In genomic region chr17:28347261-28347891, GRCh38 we compare ENCODE assay signal across 10 cellular contexts. TPM values are rescaled to one million over a fixed set of nuclear protein-coding genes. Genes with fewer than 3 reads are reported as not detected.
DNase-seq lines count a peak whose midpoint lies in the region; ATAC-seq, FAIRE-seq and TF ChIP-seq lines count a peak whose summit lies in the region.
"Had no signal": no experiment of that assay in that cellular context is flagged by ENCODE, and none has a peak within 500 bp of the region (broad histone marks: within the 10 kb centered on the region; RNA-seq: fewer than 3 reads in every experiment).

No MANE protein-coding gene starts in this region.

- H3K4me3 Mint-ChIP-seq in MCF 10A (ENCODE audit: unreplicated experiment) (no peak overlapping the region), mesothelial cell of epicardium (no peak overlapping the region)
- H3K4me3 Mint-ChIP-seq: CD4-positive, alpha-beta T cell had no signal

- ATAC-seq in HepG2 = no peak; the same call in 1 of the 3 replicates
- ATAC-seq in HG03175 (IDR thresholded peaks at IDR 0.05; ENCODE audit: unreplicated experiment) = no peak

- WGBS in HepG2 (ENCODE audit: low lambda C conversion rate) = 97% methylated on average over 5 of the region's 8 CpGs
- WGBS in thyroid gland, 2 donors = 85 to 86% methylated on average over 5 to 8 of the region's 8 CpGs

- no peak for TF ChIP-seq CTCF in MCF 10A (IDR thresholded peaks at IDR 0.05; ENCODE audit: unreplicated experiment)
- TF ChIP-seq CTCF in HepG2 (CRISPR knock-in tag; IDR thresholded peaks at IDR 0.05) = no peak
- TF ChIP-seq CTCF in mesothelial cell of epicardium (IDR thresholded peaks at IDR 0.05; ENCODE audit: unreplicated experiment) = no peak
- TF ChIP-seq CTCF in thyroid gland (IDR thresholded peaks at IDR 0.05) = no peak

- no peak overlapping the region for H2AFZ ChIP-seq in HepG2 (ENCODE audit: low read length)

- peak overlapping the region; percentile 21; the same call in 1 of the 2 replicates for H3K4me2 ChIP-seq in HepG2 (ENCODE audit: low read depth, low read length)

- H3K27ac Mint-ChIP-seq in MCF 10A (ENCODE audit: low read depth, unreplicated experiment) (peak overlapping the region; percentile 54), mesothelial cell of epicardium (no peak overlapping the region)

- H3K27me3 ChIP-seq in HepG2 (ENCODE audit: control insufficient read depth in 1 of 2, insufficient read depth in 2 of 2, low read length in 2 of 2) (no peaks in the 10 kb centered on the region), thyroid gland (no peaks in the 10 kb centered on the region)

- POLR2A ChIA-PET in MCF 10A (lab: Yijun Ruan, JAX) = interaction anchor here (0.7 to 5.8 kb wide), 21 partner anchors 9 to 148 kb away, joined by 3 to 85 read pairs (median 4); partner anchors contain the start of genes IFT20, POLDIP2, TMEM97 and TNFAIP1
- POLR2A ChIA-PET in HepG2 (lab: Yijun Ruan, JAX) = interaction anchor here (0.9 to 5.7 kb wide), 9 partner anchors 10 to 141 kb away, joined by 3 to 68 read pairs (median 7); partner anchors contain the start of genes IFT20, POLDIP2, SLC46A1 and TMEM97

- no peaks in the 10 kb centered on the region for H3K79me2 ChIP-seq in HepG2 (ENCODE audit: insufficient read depth, low read length)

- H3K4me3 ChIP-seq in HepG2 (replicated peaks in 1 of 3; ENCODE audit: insufficient read depth in 1 of 3, low read depth in 2 of 3, low read length in 3 of 3) = no peak overlapping the region
- H3K4me3 ChIP-seq in thyroid gland (replicated peaks in 1 of 3) = no peak overlapping the region
- H3K4me3 ChIP-seq: lung had no signal

- no peaks in the 10 kb centered on the region for H4K20me1 ChIP-seq in HepG2 (ENCODE audit: insufficient read depth, low read length)

- TF ChIP-seq POLR2A in HepG2 (IDR thresholded peaks at IDR 0.05; ENCODE audit: insufficient read depth in 1 of 2, low read depth in 2 of 2, low read length in 2 of 2) (no peak), thyroid gland (IDR thresholded peaks at IDR 0.05) (no peak)

- H3K9me3 ChIP-seq in HepG2 (ENCODE audit: low read length) (no peaks in the 10 kb centered on the region), thyroid gland (no peaks in the 10 kb centered on the region)

- H3K27me3 Mint-ChIP-seq in MCF 10A (ENCODE audit: insufficient read depth, unreplicated experiment) = no peaks in the 10 kb centered on the region
- H3K27me3 Mint-ChIP-seq in mesothelial cell of epicardium (ENCODE audit: low read depth) = no peaks in the 10 kb centered on the region
- H3K27me3 Mint-ChIP-seq: CD4-positive, alpha-beta T cell had no signal

- TF ChIP-seq RAD21 in HepG2 (CRISPR knock-in tag; IDR thresholded peaks at IDR 0.05) = no peak

- H3K4me1 Mint-ChIP-seq in MCF 10A (ENCODE audit: insufficient read depth, unreplicated experiment) (peaks cover 12% of the 10 kb centered on the region), mesothelial cell of epicardium (no peaks in the 10 kb centered on the region)

- H3K36me3 ChIP-seq in HepG2 (replicated peaks in 1 of 2; ENCODE audit: control insufficient read depth in 1 of 2, insufficient read depth in 2 of 2, low read length in 2 of 2) = peaks cover 28 to 70% of the 10 kb centered on the region in 2 experiments
- peaks cover 70 to 74% of the 10 kb centered on the region in 2 donors for H3K36me3 ChIP-seq in thyroid gland

- peak overlapping the region; percentile 43 for H3K27ac ChIP-seq in HepG2 (ENCODE audit: extremely low read length, insufficient read depth, low read length)
- H3K27ac ChIP-seq in thyroid gland = no peak overlapping the region

- BruUV-seq in MCF 10A (replicated peaks; lab: Mats Ljungman, UMichigan) (TSS peak; percentile 30), HepG2 (replicated peaks; lab: Mats Ljungman, UMichigan) (TSS peak; percentile 16)

- peaks cover 26% of the 10 kb centered on the region for H3K4me1 ChIP-seq in HepG2 (ENCODE audit: insufficient read depth, low read length)
- H3K4me1 ChIP-seq in thyroid gland = peaks cover 0 to 22% of the 10 kb centered on the region in 2 donors

- no peak for FAIRE-seq in HepG2 (lab: Jason Lieb, UNC)

- in situ Hi-C loops in HepG2 (cut with HindIII; ENCODE audit: extremely low pct_ligation_motif_present, low pct_unique_long_range_greater_than_20kb) = no loop called here

- no peaks in the 10 kb centered on the region for H3K9me3 Mint-ChIP-seq in MCF 10A (ENCODE audit: unreplicated experiment)
- no peaks in the 10 kb centered on the region for H3K9me3 Mint-ChIP-seq in mesothelial cell of epicardium
- H3K9me3 Mint-ChIP-seq: CD4-positive, alpha-beta T cell had no signal

- H3K36me3 Mint-ChIP-seq in MCF 10A (ENCODE audit: insufficient read depth, unreplicated experiment) (peaks cover 86% of the 10 kb centered on the region), mesothelial cell of epicardium (peaks cover 31% of the 10 kb centered on the region)

- intact Hi-C loops in MCF 10A (cut with micrococcal nuclease) (no loop called here), HepG2 (cut with micrococcal nuclease; ENCODE audit: unreplicated experiment) (loop anchor here (5.0 kb wide), 1 partner anchor 115 kb away; no protein-coding TSS in a partner anchor), thyroid gland (cut with DNase I) (no loop called here)

- H3K9ac ChIP-seq in HepG2 (ENCODE audit: insufficient read depth, low read depth, low read length) = no peak overlapping the region

- peak; percentile 98 for DNase-seq in A172 (ENCODE audit: low spot score)
- DNase-seq in HS-5 (ENCODE audit: low read depth) = peak; percentile 81
- peak; percentile 91 for DNase-seq in MCF 10A (ENCODE audit: unreplicated experiment)
- no peak for DNase-seq in HepG2 (ENCODE audit: low spot score)
- no peak for DNase-seq in mesothelial cell of epicardium (ENCODE audit: low spot score in 2 of 2, unreplicated experiment in 2 of 2)
- no peak for DNase-seq in thyroid gland
- no peak for DNase-seq in COLO829 (ENCODE audit: low spot score)
- DNase-seq: CD4-positive, alpha-beta T cell had no signal

- CTCF ChIA-PET in MCF 10A (lab: Yijun Ruan, JAX) (interaction anchor here (0.6 to 4.4 kb wide), 13 partner anchors 9 to 194 kb away, joined by 3 to 23 read pairs (median 4); partner anchors contain the start of gene POLDIP2), HepG2 (lab: Yijun Ruan, JAX; ENCODE audit: low intra/inter-chr PET ratio, low total read pairs) (interaction anchor here (0.8 kb wide), 1 partner anchor 108 kb away, joined by 3 read pairs; no protein-coding TSS in a partner anchor)

- TF ChIP-seq EP300 in HepG2 (IDR thresholded peaks at IDR 0.05; ENCODE audit: low read depth in 2 of 2, low read length in 2 of 2) (no peak), HepG2 (CRISPR knock-in tag; IDR thresholded peaks at IDR 0.05; ENCODE audit: borderline replicate concordance) (no peak)

RNA-seq across cellular contexts. Expression of gene POLDIP2, which starts 10.0 kb away (rescaled TPM):
- 166 and 176 TPM in 2 replicates for total RNA-seq in A172 (2014; rRNA removed; shearing (Covaris generic))
- total RNA-seq in MCF 10A (2022) (84.0 and 105 TPM in 2 replicates), HepG2 (2016; rRNA removed; fragmentation: Illumina TruSeq; extraction: Trizol) (114 and 127 TPM in 2 replicates), mesothelial cell of epicardium (60.8 to 61.0 TPM (median 60.9 TPM) in 3 replicates), thyroid gland (100 to 1,000 TPM in 2 of 4 donors, 10 to 100 TPM in 2; 55.4 to 102 (median 91.7) TPM)
- 63.3 and 67.3 TPM in 2 replicates for total RNA-seq in HepG2 (2016; cell fraction: cytosol; rRNA removed; fragmentation: Illumina TruSeq; extraction: Trizol; ENCODE audit: low read depth)
- 112 and 115 TPM in 2 replicates for total RNA-seq in HepG2 (2016; cell fraction: insoluble cytoplasmic fraction; rRNA removed; fragmentation: Illumina TruSeq; extraction: Trizol)
- 118 and 133 TPM in 2 replicates for total RNA-seq in HepG2 (2016; cell fraction: membrane; rRNA removed; fragmentation: Illumina TruSeq; extraction: Trizol)
- 47.1 and 53.4 TPM in 2 replicates for total RNA-seq in HepG2 (2016; cell fraction: nucleus; rRNA removed; fragmentation: Illumina TruSeq; extraction: Trizol)
- 85.9 and 86.0 TPM in 2 replicates for polyA plus RNA-seq in HepG2 (2011; rRNA removed)
- polyA plus RNA-seq in HepG2 (2011; cell fraction: cytosol; rRNA removed) = 82.5 and 91.5 TPM in 2 replicates
- 40.8 and 49.4 TPM in 2 replicates for polyA plus RNA-seq in HepG2 (2011; cell fraction: nucleus; rRNA removed)
- polyA plus RNA-seq in HepG2 (2012) = 60.2 and 73.0 TPM in 2 replicates
- polyA plus RNA-seq in HepG2 (2016; cell fraction: cytosol; fragmentation: Illumina TruSeq; extraction: Trizol; ENCODE audit: low read depth) = 78.3 and 93.1 TPM in 2 replicates
- 128 and 147 TPM in 2 replicates for polyA plus RNA-seq in HepG2 (2016; cell fraction: insoluble cytoplasmic fraction; fragmentation: Illumina TruSeq; extraction: Trizol; ENCODE audit: low read depth)
- polyA plus RNA-seq in HepG2 (2016; cell fraction: membrane; fragmentation: Illumina TruSeq; extraction: Trizol; ENCODE audit: low read depth) = 120 and 126 TPM in 2 replicates
- polyA plus RNA-seq in HepG2 (2016; cell fraction: nucleus; fragmentation: Illumina TruSeq; extraction: Trizol; ENCODE audit: insufficient read depth, low read depth) = 79.9 and 84.9 TPM in 2 replicates
- 108 and 190 TPM in 2 replicates for polyA minus RNA-seq in HepG2 (2011; rRNA and poly(A)+ RNA removed; ENCODE audit: low replicate concordance)
- polyA minus RNA-seq in HepG2 (2011; cell fraction: cytosol; rRNA and poly(A)+ RNA removed) = 42.1 and 47.7 TPM in 2 replicates
- polyA minus RNA-seq in HepG2 (2011; cell fraction: nucleus; rRNA and poly(A)+ RNA removed) = 22.0 and 26.2 TPM in 2 replicates

RNA-seq across cellular contexts. Expression of gene TNFAIP1, which starts 11.8 kb away (rescaled TPM):
- 36.2 and 44.7 TPM in 2 replicates for total RNA-seq in A172 (2014; rRNA removed; shearing (Covaris generic))
- 61.7 and 65.0 TPM in 2 replicates for total RNA-seq in MCF 10A (2022)
- 17.5 and 18.7 TPM in 2 replicates for total RNA-seq in HepG2 (2016; rRNA removed; fragmentation: Illumina TruSeq; extraction: Trizol)
- total RNA-seq in HepG2 (2016; cell fraction: cytosol; rRNA removed; fragmentation: Illumina TruSeq; extraction: Trizol; ENCODE audit: low read depth) = 3.0 and 3.3 TPM in 2 replicates
- total RNA-seq in HepG2 (2016; cell fraction: insoluble cytoplasmic fraction; rRNA removed; fragmentation: Illumina TruSeq; extraction: Trizol) = 17.6 and 18.0 TPM in 2 replicates
- 10.3 and 13.6 TPM in 2 replicates for total RNA-seq in HepG2 (2016; cell fraction: membrane; rRNA removed; fragmentation: Illumina TruSeq; extraction: Trizol)
- total RNA-seq in HepG2 (2016; cell fraction: nucleus; rRNA removed; fragmentation: Illumina TruSeq; extraction: Trizol) = 10.7 and 12.2 TPM in 2 replicates
- 40.6 and 42.8 TPM in 2 replicates for polyA plus RNA-seq in HepG2 (2011; rRNA removed)
- polyA plus RNA-seq in HepG2 (2011; cell fraction: cytosol; rRNA removed) = 26.7 and 28.6 TPM in 2 replicates
- 42.5 and 48.1 TPM in 2 replicates for polyA plus RNA-seq in HepG2 (2011; cell fraction: nucleus; rRNA removed)
- 16.3 and 24.4 TPM in 2 replicates for polyA plus RNA-seq in HepG2 (2012)
- 3.2 and 5.3 TPM in 2 replicates for polyA plus RNA-seq in HepG2 (2016; cell fraction: cytosol; fragmentation: Illumina TruSeq; extraction: Trizol; ENCODE audit: low read depth)
- 18.4 and 21.2 TPM in 2 replicates for polyA plus RNA-seq in HepG2 (2016; cell fraction: insoluble cytoplasmic fraction; fragmentation: Illumina TruSeq; extraction: Trizol; ENCODE audit: low read depth)
- 8.2 and 8.8 TPM in 2 replicates for polyA plus RNA-seq in HepG2 (2016; cell fraction: membrane; fragmentation: Illumina TruSeq; extraction: Trizol; ENCODE audit: low read depth)
- 17.9 and 19.3 TPM in 2 replicates for polyA plus RNA-seq in HepG2 (2016; cell fraction: nucleus; fragmentation: Illumina TruSeq; extraction: Trizol; ENCODE audit: insufficient read depth, low read depth)
- polyA minus RNA-seq in HepG2 (2011; rRNA and poly(A)+ RNA removed; ENCODE audit: low replicate concordance) = 67.1 and 165 TPM in 2 replicates
- 30.3 and 32.2 TPM in 2 replicates for polyA minus RNA-seq in HepG2 (2011; cell fraction: cytosol; rRNA and poly(A)+ RNA removed)
- 20.6 and 26.7 TPM in 2 replicates for polyA minus RNA-seq in HepG2 (2011; cell fraction: nucleus; rRNA and poly(A)+ RNA removed)
- 35.8 to 41.8 TPM (median 37.6 TPM) in 3 replicates for total RNA-seq in mesothelial cell of epicardium
- total RNA-seq in thyroid gland = 10 to 100 TPM; 28.4 to 36.9 (median 35.8) TPM

RNA-seq across cellular contexts. Expression of gene IFT20, which starts 12.1 kb away (rescaled TPM):
- 38.9 and 45.5 TPM in 2 replicates for total RNA-seq in A172 (2014; rRNA removed; shearing (Covaris generic))
- total RNA-seq in MCF 10A (2022) (29.3 and 38.3 TPM in 2 replicates), HepG2 (2016; rRNA removed; fragmentation: Illumina TruSeq; extraction: Trizol) (23.4 and 28.0 TPM in 2 replicates), mesothelial cell of epicardium (36.7 to 40.2 TPM (median 39.8 TPM) in 3 replicates), thyroid gland (10 to 100 TPM; 38.5 to 78.0 (median 63.6) TPM)
- total RNA-seq in HepG2 (2016; cell fraction: cytosol; rRNA removed; fragmentation: Illumina TruSeq; extraction: Trizol; ENCODE audit: low read depth) = 49.6 and 59.0 TPM in 2 replicates
- 22.8 and 29.8 TPM in 2 replicates for total RNA-seq in HepG2 (2016; cell fraction: insoluble cytoplasmic fraction; rRNA removed; fragmentation: Illumina TruSeq; extraction: Trizol)
- total RNA-seq in HepG2 (2016; cell fraction: membrane; rRNA removed; fragmentation: Illumina TruSeq; extraction: Trizol) = 51.8 and 54.0 TPM in 2 replicates
- 22.4 and 24.3 TPM in 2 replicates for total RNA-seq in HepG2 (2016; cell fraction: nucleus; rRNA removed; fragmentation: Illumina TruSeq; extraction: Trizol)
- 33.9 and 37.8 TPM in 2 replicates for polyA plus RNA-seq in HepG2 (2011; rRNA removed)
- 23.5 and 23.7 TPM in 2 replicates for polyA plus RNA-seq in HepG2 (2011; cell fraction: cytosol; rRNA removed)
- polyA plus RNA-seq in HepG2 (2011; cell fraction: nucleus; rRNA removed) = 39.0 and 42.0 TPM in 2 replicates
- polyA plus RNA-seq in HepG2 (2012) = 22.5 and 25.6 TPM in 2 replicates
- 50.1 and 61.3 TPM in 2 replicates for polyA plus RNA-seq in HepG2 (2016; cell fraction: cytosol; fragmentation: Illumina TruSeq; extraction: Trizol; ENCODE audit: low read depth)
- 21.7 and 23.6 TPM in 2 replicates for polyA plus RNA-seq in HepG2 (2016; cell fraction: insoluble cytoplasmic fraction; fragmentation: Illumina TruSeq; extraction: Trizol; ENCODE audit: low read depth)
- 44.5 and 49.9 TPM in 2 replicates for polyA plus RNA-seq in HepG2 (2016; cell fraction: membrane; fragmentation: Illumina TruSeq; extraction: Trizol; ENCODE audit: low read depth)
- 39.5 and 42.9 TPM in 2 replicates for polyA plus RNA-seq in HepG2 (2016; cell fraction: nucleus; fragmentation: Illumina TruSeq; extraction: Trizol; ENCODE audit: insufficient read depth, low read depth)
- 13.0 and 13.9 TPM in 2 replicates for polyA minus RNA-seq in HepG2 (2011; rRNA and poly(A)+ RNA removed; ENCODE audit: low replicate concordance)
- 5.7 and 7.1 TPM in 2 replicates for polyA minus RNA-seq in HepG2 (2011; cell fraction: cytosol; rRNA and poly(A)+ RNA removed)
- 14.9 and 18.4 TPM in 2 replicates for polyA minus RNA-seq in HepG2 (2011; cell fraction: nucleus; rRNA and poly(A)+ RNA removed)

RNA-seq across cellular contexts. Expression of gene SEBOX, which starts 17.6 kb away (rescaled TPM):
- not detected in 2 replicates for total RNA-seq in A172 (2014; rRNA removed; shearing (Covaris generic))
- total RNA-seq in MCF 10A (2022) (not detected in 2 replicates), HepG2 (2016; rRNA removed; fragmentation: Illumina TruSeq; extraction: Trizol) (not detected in 2 replicates), mesothelial cell of epicardium (not detected in 3 replicates), thyroid gland (not detected)
- total RNA-seq in HepG2 (2016; cell fraction: cytosol; rRNA removed; fragmentation: Illumina TruSeq; extraction: Trizol; ENCODE audit: low read depth) = not detected in 2 replicates
- total RNA-seq in HepG2 (2016; cell fraction: insoluble cytoplasmic fraction; rRNA removed; fragmentation: Illumina TruSeq; extraction: Trizol) = not detected in 2 replicates
- total RNA-seq in HepG2 (2016; cell fraction: membrane; rRNA removed; fragmentation: Illumina TruSeq; extraction: Trizol) = not detected in 2 replicates
- not detected in 2 replicates for total RNA-seq in HepG2 (2016; cell fraction: nucleus; rRNA removed; fragmentation: Illumina TruSeq; extraction: Trizol)
- not detected in 2 replicates for polyA plus RNA-seq in HepG2 (2011; rRNA removed)
- polyA plus RNA-seq in HepG2 (2011; cell fraction: cytosol; rRNA removed) = not detected in 2 replicates
- 0.43 TPM in 1 of 2 replicates, not detected in the other for polyA plus RNA-seq in HepG2 (2011; cell fraction: nucleus; rRNA removed)
- polyA plus RNA-seq in HepG2 (2012) = not detected in 2 replicates
- polyA plus RNA-seq in HepG2 (2016; cell fraction: cytosol; fragmentation: Illumina TruSeq; extraction: Trizol; ENCODE audit: low read depth) = not detected in 2 replicates
- not detected in 2 replicates for polyA plus RNA-seq in HepG2 (2016; cell fraction: insoluble cytoplasmic fraction; fragmentation: Illumina TruSeq; extraction: Trizol; ENCODE audit: low read depth)
- not detected in 2 replicates for polyA plus RNA-seq in HepG2 (2016; cell fraction: membrane; fragmentation: Illumina TruSeq; extraction: Trizol; ENCODE audit: low read depth)
- not detected in 2 replicates for polyA plus RNA-seq in HepG2 (2016; cell fraction: nucleus; fragmentation: Illumina TruSeq; extraction: Trizol; ENCODE audit: insufficient read depth, low read depth)
- 0.34 TPM in 1 of 2 replicates, not detected in the other for polyA minus RNA-seq in HepG2 (2011; rRNA and poly(A)+ RNA removed; ENCODE audit: low replicate concordance)
- polyA minus RNA-seq in HepG2 (2011; cell fraction: cytosol; rRNA and poly(A)+ RNA removed) = not detected in 2 replicates
- not detected in 2 replicates for polyA minus RNA-seq in HepG2 (2011; cell fraction: nucleus; rRNA and poly(A)+ RNA removed)
- total RNA-seq: CD4-positive, alpha-beta T cell; lung had no signal
- polyA plus RNA-seq: lung had no signal

RNA-seq across cellular contexts. Expression of gene VTN, which starts 22.7 kb away (rescaled TPM):
- 0.43 and 4.4 TPM in 2 replicates for total RNA-seq in A172 (2014; rRNA removed; shearing (Covaris generic))
- total RNA-seq in MCF 10A (2022) (not detected in 2 replicates), HepG2 (2016; rRNA removed; fragmentation: Illumina TruSeq; extraction: Trizol) (43.9 and 108 TPM in 2 replicates), mesothelial cell of epicardium (0.47 to 0.51 TPM (median 0.50 TPM) in 3 replicates), thyroid gland (under 1 TPM in 2 of 4 donors, not detected in 2; 0.33 to 0.39 TPM)
- total RNA-seq in HepG2 (2016; cell fraction: cytosol; rRNA removed; fragmentation: Illumina TruSeq; extraction: Trizol; ENCODE audit: low read depth) = 11.6 and 13.5 TPM in 2 replicates
- total RNA-seq in HepG2 (2016; cell fraction: insoluble cytoplasmic fraction; rRNA removed; fragmentation: Illumina TruSeq; extraction: Trizol) = 42.5 and 110 TPM in 2 replicates
- 21.9 and 23.9 TPM in 2 replicates for total RNA-seq in HepG2 (2016; cell fraction: membrane; rRNA removed; fragmentation: Illumina TruSeq; extraction: Trizol)
- total RNA-seq in HepG2 (2016; cell fraction: nucleus; rRNA removed; fragmentation: Illumina TruSeq; extraction: Trizol) = 103 and 124 TPM in 2 replicates
- polyA plus RNA-seq in HepG2 (2011; rRNA removed) = 131 and 230 TPM in 2 replicates
- polyA plus RNA-seq in HepG2 (2011; cell fraction: cytosol; rRNA removed) = 124 and 146 TPM in 2 replicates
- polyA plus RNA-seq in HepG2 (2011; cell fraction: nucleus; rRNA removed) = 140 and 166 TPM in 2 replicates
- 284 and 339 TPM in 2 replicates for polyA plus RNA-seq in HepG2 (2012)
- 22.3 and 24.7 TPM in 2 replicates for polyA plus RNA-seq in HepG2 (2016; cell fraction: cytosol; fragmentation: Illumina TruSeq; extraction: Trizol; ENCODE audit: low read depth)
- polyA plus RNA-seq in HepG2 (2016; cell fraction: insoluble cytoplasmic fraction; fragmentation: Illumina TruSeq; extraction: Trizol; ENCODE audit: low read depth) = 46.3 and 58.2 TPM in 2 replicates
- 29.7 and 32.6 TPM in 2 replicates for polyA plus RNA-seq in HepG2 (2016; cell fraction: membrane; fragmentation: Illumina TruSeq; extraction: Trizol; ENCODE audit: low read depth)
- 199 and 223 TPM in 2 replicates for polyA plus RNA-seq in HepG2 (2016; cell fraction: nucleus; fragmentation: Illumina TruSeq; extraction: Trizol; ENCODE audit: insufficient read depth, low read depth)
- polyA minus RNA-seq in HepG2 (2011; rRNA and poly(A)+ RNA removed; ENCODE audit: low replicate concordance) = 37.6 and 134 TPM in 2 replicates
- polyA minus RNA-seq in HepG2 (2011; cell fraction: cytosol; rRNA and poly(A)+ RNA removed) = 45.8 and 97.8 TPM in 2 replicates
- 30.3 and 66.1 TPM in 2 replicates for polyA minus RNA-seq in HepG2 (2011; cell fraction: nucleus; rRNA and poly(A)+ RNA removed)

Comparison
In these comparisons a context has a peak if more than half of its experiments do, and no peak if none do; other contexts are left out.
1. DNase-seq: peak in A172 (single experiment), HS-5 (single experiment) and MCF 10A (single experiment); none in HepG2 (single experiment), mesothelial cell of epicardium (0 of 2), thyroid gland (0 of 2) and COLO829 (single experiment).